In the genomic region with DNA sequence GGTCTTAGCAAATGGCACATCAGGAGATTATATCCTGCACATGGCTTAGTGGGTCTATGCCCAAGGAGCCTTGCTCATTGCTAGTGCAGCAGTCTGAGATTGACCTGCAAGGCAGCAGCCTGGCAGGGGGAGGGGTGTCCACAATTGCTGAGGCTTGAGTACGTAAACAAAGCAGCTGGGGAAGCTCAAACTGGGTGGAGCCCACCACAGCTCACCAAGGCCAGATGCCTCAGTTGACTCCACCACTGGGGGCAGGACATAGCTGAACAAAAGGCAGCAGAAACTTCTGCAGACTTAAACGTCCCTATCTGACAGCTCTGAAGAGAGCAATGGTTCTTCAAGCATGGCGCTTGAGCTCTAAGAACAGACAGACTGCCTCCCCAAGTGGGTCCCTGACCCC, we compare ENCODE assay signal across 6 cellular contexts. TPM values are rescaled to one million over a fixed set of nuclear protein-coding genes. Genes with fewer than 3 reads are reported as not detected.
"Had no signal": no experiment of that assay in that cellular context is flagged by ENCODE, and none has a peak within 500 bp of the region (broad histone marks: within the 10 kb centered on the region; RNA-seq: fewer than 3 reads in every experiment).

No MANE protein-coding gene starts in this region.

RNA-seq across cellular contexts. Expression of a gene that starts 13.6 kb away (rescaled TPM):
- total RNA-seq: GM23338, H1, H9, HT-29, IMR-90, K562 had no signal
- polyA plus RNA-seq: GM23338, H1, IMR-90, K562 had no signal

RNA-seq across cellular contexts. Expression of a gene that starts 53.9 kb away (rescaled TPM):
- total RNA-seq: GM23338, H1, H9, HT-29, IMR-90, K562 had no signal
- polyA plus RNA-seq: GM23338, H1, IMR-90, K562 had no signal
